ENCODE assay signal across 19 cellular contexts in the genomic region with DNA sequence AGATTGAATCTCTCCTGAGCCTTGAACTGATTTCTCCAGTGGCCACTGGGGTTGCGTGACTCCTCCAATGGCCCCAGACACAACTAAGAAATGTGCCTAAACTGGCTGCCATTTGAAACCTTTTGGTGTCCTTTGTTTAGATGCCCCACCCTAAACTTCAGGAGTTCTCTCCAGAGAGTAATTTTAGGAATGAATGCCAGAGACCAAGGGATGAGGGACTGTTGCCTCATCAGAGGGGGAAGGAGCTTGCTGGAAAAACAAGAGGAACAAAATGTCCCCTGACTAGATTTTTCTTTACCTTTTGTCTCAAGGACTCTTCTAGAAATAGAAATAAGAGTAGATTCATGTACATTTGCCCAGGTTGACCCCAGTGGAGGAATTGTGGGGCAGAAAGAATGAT. TPM values are rescaled to one million over a fixed set of nuclear protein-coding genes. Genes with fewer than 3 reads are reported as not detected.
"Had no signal": no experiment of that assay in that cellular context is flagged by ENCODE, and none has a peak within 500 bp of the region (broad histone marks: within the 10 kb centered on the region; RNA-seq: fewer than 3 reads in every experiment).

No MANE protein-coding gene starts in this region.

- H3K27ac ChIP-seq: cardiac muscle cell, WERI-Rb-1 had no signal

- H3K9me3 ChIP-seq: thoracic aorta had no signal

- H3K27ac Mint-ChIP-seq: activated naive CD4-positive, alpha-beta T cell treated with anti-CD3 and anti-CD28 coated beads, Interleukin-2, amount 50 U/mL, for 72 hours; activated T-cell treated with anti-CD3 and anti-CD28 coated beads, Interleukin-2, amount 50 U/mL, for 72 hours; nephron progenitor cell had no signal

- H3K4me3 ChIP-seq: cardiac muscle cell, dorsolateral prefrontal cortex, thoracic aorta had no signal

- DNase-seq: activated CD4-positive, alpha-beta T cell treated with anti-CD3 and anti-CD28 coated beads for 1 hour; activated effector memory CD4-positive, alpha-beta T cell treated with anti-CD3 and anti-CD28 coated beads, Interleukin-2, amount 50 U/mL, for 16 hours; activated T-cell treated with anti-CD3 and anti-CD28 coated beads, Interleukin-2, amount 50 U/mL, for 72 hours; amniotic stem cell; dorsolateral prefrontal cortex; foreskin fibroblast; kidney; nephron progenitor cell; occipital lobe; retina; stimulated activated CD4-positive, alpha-beta T cell treated with anti-CD3 and anti-CD28 coated beads, Interleukin-4, amount 100 ng/mL, for 1 hour; SW 1271; T-helper 2 cell; WERI-Rb-1 had no signal

- ATAC-seq: activated naive CD4-positive, alpha-beta T cell treated with anti-CD3 and anti-CD28 coated beads, Interleukin-2, amount 50 U/mL, for 72 hours; activated T-cell treated with anti-CD3 and anti-CD28 coated beads, Interleukin-2, amount 50 U/mL, for 72 hours had no signal

- H3K36me3 ChIP-seq: cardiac muscle cell, thoracic aorta, WERI-Rb-1 had no signal

- H3K27me3 ChIP-seq: cardiac muscle cell, dorsolateral prefrontal cortex had no signal

- H3K4me3 Mint-ChIP-seq: activated T-cell treated with anti-CD3 and anti-CD28 coated beads, Interleukin-2, amount 50 U/mL, for 72 hours; nephron progenitor cell had no signal

- H3K9me3 Mint-ChIP-seq: activated naive CD4-positive, alpha-beta T cell treated with anti-CD3 and anti-CD28 coated beads, Interleukin-2, amount 50 U/mL, for 72 hours; activated T-cell treated with anti-CD3 and anti-CD28 coated beads, Interleukin-2, amount 50 U/mL, for 72 hours had no signal

RNA-seq across cellular contexts. Expression of gene CD80, which starts 11.8 kb away (rescaled TPM):
- total RNA-seq: lower leg skin had no signal
- polyA plus RNA-seq: cardiac muscle cell had no signal

RNA-seq across cellular contexts. Expression of gene PLA1A, which starts 26.5 kb away (rescaled TPM):
- total RNA-seq: cardiac muscle cell, occipital lobe, skeletal muscle tissue had no signal
